ENCODE assay signal across 1 cellular context in the genomic region with DNA sequence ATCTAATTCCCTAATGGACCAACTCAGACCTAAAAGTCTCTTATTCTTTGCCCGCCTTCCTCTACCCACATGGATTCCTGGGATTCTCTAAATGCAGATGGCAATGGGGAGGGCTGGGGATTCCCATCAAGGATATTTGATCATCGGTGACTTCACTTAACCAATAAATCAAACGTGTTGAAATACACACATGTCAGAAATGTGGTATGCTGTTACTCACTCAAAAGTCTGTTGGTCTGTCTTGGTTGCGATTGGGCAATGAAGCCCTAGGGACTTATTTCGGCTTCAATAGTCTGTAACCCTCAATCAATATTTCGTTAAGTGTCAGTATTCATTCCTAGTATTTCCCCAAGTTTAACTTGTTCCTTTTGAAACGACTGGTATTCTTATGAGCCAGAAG.
TF ChIP-seq lines count a peak whose summit lies in the region.

No MANE protein-coding gene starts in this region.

TF ChIP-seq in K562, 482 proteins besides CTCF, POLR2A, EP300 and RAD21 (continued from another document):
- TF ChIP-seq, protein P1, sequence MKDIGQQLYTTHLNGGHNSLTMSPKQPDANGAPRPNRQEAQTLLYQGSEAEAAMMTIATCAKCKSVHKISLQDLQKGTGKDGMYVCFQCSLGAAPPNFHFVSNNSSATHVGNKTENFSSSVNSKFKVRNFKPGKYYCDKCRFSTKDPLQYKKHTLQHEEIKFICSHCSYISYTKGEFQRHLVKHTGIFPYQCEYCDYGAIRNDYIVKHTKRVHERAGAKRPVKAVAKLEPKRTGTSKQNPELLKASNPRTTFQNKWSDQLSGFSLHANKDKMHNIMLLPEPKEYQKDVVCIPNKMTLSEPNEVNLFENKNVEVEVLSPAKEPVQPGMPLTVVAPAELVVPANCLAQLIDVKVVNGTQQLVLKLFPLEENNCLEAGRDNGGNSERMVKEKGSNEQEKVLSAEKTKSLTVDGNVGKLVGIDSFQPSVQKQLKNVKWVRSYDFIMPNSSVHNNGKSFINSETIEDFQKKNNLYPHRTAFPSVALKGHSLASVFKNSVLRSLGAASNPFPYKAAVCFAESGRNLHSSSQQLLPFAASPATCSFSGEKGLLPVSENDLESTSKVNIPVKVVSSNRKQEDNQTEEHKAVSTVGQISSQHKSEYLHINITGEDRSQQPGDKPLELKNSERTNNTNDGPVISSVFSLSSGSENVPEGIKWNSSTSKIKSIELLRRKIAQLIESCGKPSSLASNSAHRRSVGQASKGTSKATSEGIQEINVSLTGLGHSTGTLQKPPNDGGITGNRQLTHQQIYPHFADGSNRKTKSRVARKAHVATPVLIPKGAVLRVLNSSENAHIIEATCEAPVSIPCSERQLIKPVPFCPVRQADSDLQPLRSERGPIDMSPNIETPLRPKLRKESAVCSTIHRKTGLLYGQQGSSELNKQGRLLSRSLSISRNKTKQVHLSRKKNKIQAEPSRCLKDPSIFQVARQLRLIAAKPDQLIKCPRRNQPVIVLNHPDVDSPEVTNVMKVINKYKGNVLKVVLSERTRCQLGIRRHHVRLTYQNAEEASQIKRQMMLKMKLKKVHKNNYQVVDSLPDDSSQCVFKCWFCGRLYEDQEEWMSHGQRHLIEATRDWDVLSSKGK (CRISPR knock-in tag; IDR thresholded peaks at IDR 0.05) = no peak
- TF ChIP-seq, protein P2, sequence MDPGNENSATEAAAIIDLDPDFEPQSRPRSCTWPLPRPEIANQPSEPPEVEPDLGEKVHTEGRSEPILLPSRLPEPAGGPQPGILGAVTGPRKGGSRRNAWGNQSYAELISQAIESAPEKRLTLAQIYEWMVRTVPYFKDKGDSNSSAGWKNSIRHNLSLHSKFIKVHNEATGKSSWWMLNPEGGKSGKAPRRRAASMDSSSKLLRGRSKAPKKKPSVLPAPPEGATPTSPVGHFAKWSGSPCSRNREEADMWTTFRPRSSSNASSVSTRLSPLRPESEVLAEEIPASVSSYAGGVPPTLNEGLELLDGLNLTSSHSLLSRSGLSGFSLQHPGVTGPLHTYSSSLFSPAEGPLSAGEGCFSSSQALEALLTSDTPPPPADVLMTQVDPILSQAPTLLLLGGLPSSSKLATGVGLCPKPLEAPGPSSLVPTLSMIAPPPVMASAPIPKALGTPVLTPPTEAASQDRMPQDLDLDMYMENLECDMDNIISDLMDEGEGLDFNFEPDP (CRISPR knock-in tag; IDR thresholded peaks at IDR 0.05) = no peak
- TF ChIP-seq IRF2 (CRISPR knock-in tag; IDR thresholded peaks at IDR 0.05) (no peak), ZNF165 (CRISPR knock-in tag; IDR thresholded peaks at IDR 0.05; ENCODE audit: borderline replicate concordance) (no peak)
